In the genomic region with DNA sequence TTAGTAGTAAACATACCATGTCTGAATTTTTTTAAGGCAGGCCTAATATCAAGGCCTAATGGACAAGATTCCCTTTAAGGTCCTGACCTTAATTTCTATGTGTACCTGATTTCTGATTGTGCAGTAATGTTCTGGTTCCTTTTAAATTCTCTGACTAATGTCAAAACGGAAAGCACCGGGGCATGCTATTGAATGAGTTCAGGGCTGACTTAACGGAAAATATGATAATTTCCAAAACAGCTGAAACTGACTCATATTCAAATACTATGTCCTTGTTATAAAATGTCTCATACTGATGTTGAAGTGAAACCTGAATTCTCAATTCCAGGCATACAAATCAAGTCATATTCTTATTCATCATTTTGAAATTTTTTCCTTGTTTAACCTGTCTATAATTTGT, we compare ENCODE assay signal across 9 cellular contexts. TPM values are rescaled to one million over a fixed set of nuclear protein-coding genes. Genes with fewer than 3 reads are reported as not detected.
A peak's percentile ranks its signal among the peaks of the same experiment; 100 is the strongest.
DNase-seq lines count a peak whose midpoint lies in the region; ATAC-seq lines count a peak whose summit lies in the region.
"Had no signal": no experiment of that assay in that cellular context is flagged by ENCODE, and none has a peak within 500 bp of the region (broad histone marks: within the 10 kb centered on the region; RNA-seq: fewer than 3 reads in every experiment).

No MANE protein-coding gene starts in this region.

- ATAC-seq in GM18511 (IDR thresholded peaks at IDR 0.05; ENCODE audit: unreplicated experiment) (peak; percentile 86), GM19463 (IDR thresholded peaks at IDR 0.05; ENCODE audit: unreplicated experiment) (peak; percentile 89), HG03378 (IDR thresholded peaks at IDR 0.05; ENCODE audit: unreplicated experiment) (peak; percentile 80)

- DNase-seq in dermis microvascular lymphatic vessel endothelial cell (ENCODE audit: low read depth in 2 of 2) (peak; percentile 90 to 95), NCI-H1436 treated with DMSO at 0.1 percent for 48 hours (lab: John Stamatoyannopoulos, UW) (no peak), NCI-H2227 (lab: John Stamatoyannopoulos, UW; ENCODE audit: unreplicated experiment) (no peak), NCI-H1694 treated with DMSO at 0.1 percent for 48 hours (lab: John Stamatoyannopoulos, UW) (no peak), RPMI8226 (no peak)
- DNase-seq: NCI-H526 had no signal

RNA-seq across cellular contexts. Expression of a gene that starts 6.7 kb away (rescaled TPM):
- total RNA-seq in dermis microvascular lymphatic vessel endothelial cell = 0.26 and 1.6 TPM in 2 replicates

RNA-seq across cellular contexts. Expression of a gene that starts 23.3 kb away (rescaled TPM):
- 1.0 and 1.4 TPM in 2 replicates for total RNA-seq in dermis microvascular lymphatic vessel endothelial cell

RNA-seq across cellular contexts. Expression of a gene that starts 49.0 kb away (rescaled TPM):
- total RNA-seq in dermis microvascular lymphatic vessel endothelial cell = 1.3 and 2.0 TPM in 2 replicates

RNA-seq across cellular contexts. Expression of a gene that starts 54.2 kb away (rescaled TPM):
- total RNA-seq in dermis microvascular lymphatic vessel endothelial cell = 1.2 and 2.3 TPM in 2 replicates

Comparison
In these comparisons a context has a peak if more than half of its experiments do, and no peak if none do; other contexts are left out.
1. DNase-seq: peak in dermis microvascular lymphatic vessel endothelial cell (2 of 2); none in NCI-H1436 treated with DMSO at 0.1 percent for 48 hours (single experiment), NCI-H2227 (single experiment), NCI-H1694 treated with DMSO at 0.1 percent for 48 hours (single experiment) and RPMI8226 (single experiment).
2. Peak in every context shown above with its lines, with median percentiles within 50 percentile points of each other: ATAC-seq.